16 cellular contexts compared by ENCODE assay signal in genomic region chr1:178279287-178279686, GRCh38.
"Had no signal": no experiment of that assay in that cellular context is flagged by ENCODE, and none has a peak within 500 bp of the region (broad histone marks: within the 10 kb centered on the region; RNA-seq: fewer than 3 reads in every experiment).

No MANE protein-coding gene starts in this region.

- H3K27ac ChIP-seq: dorsolateral prefrontal cortex, prostate gland, right lobe of liver, suprapubic skin had no signal

- H3K4me1 ChIP-seq: prostate gland, right lobe of liver had no signal

- H3K27me3 Mint-ChIP-seq: stimulated activated naive CD8-positive, alpha-beta T cell treated with anti-CD3 and anti-CD28 coated beads, Interleukin-15, Interleukin-2, amounts not matched to agents 100 ng/mL and 50 ng/mL, for 24 hours had no signal

- H3K27me3 ChIP-seq: dorsolateral prefrontal cortex, right lobe of liver, suprapubic skin had no signal

- H3K4me3 Mint-ChIP-seq: activated naive CD8-positive, alpha-beta T cell treated with anti-CD3 and anti-CD28 coated beads, Interleukin-2, amount 50 U/mL, for 24 hours; endodermal cell; nephron progenitor cell; stimulated activated naive CD8-positive, alpha-beta T cell treated with anti-CD3 and anti-CD28 coated beads, Interleukin-15, Interleukin-2, amounts not matched to agents 100 ng/mL and 50 ng/mL, for 24 hours; T-helper 2 cell treated with Interferon-gamma antibody and Interleukin-4, amounts not matched to agents 5 μg/mL and 100 μg/mL, for 36 hours had no signal

- H3K36me3 ChIP-seq: prostate gland, right lobe of liver, suprapubic skin had no signal

- H3K9me3 Mint-ChIP-seq: activated naive CD8-positive, alpha-beta T cell treated with anti-CD3 and anti-CD28 coated beads, Interleukin-2, amount 50 U/mL, for 24 hours; nephron progenitor cell; stimulated activated naive CD8-positive, alpha-beta T cell treated with anti-CD3 and anti-CD28 coated beads, Interleukin-15, Interleukin-2, amounts not matched to agents 100 ng/mL and 50 ng/mL, for 24 hours; T-helper 2 cell treated with Interferon-gamma antibody and Interleukin-4, amounts not matched to agents 5 μg/mL and 100 μg/mL, for 36 hours had no signal

- H3K4me1 Mint-ChIP-seq: activated naive CD8-positive, alpha-beta T cell treated with anti-CD3 and anti-CD28 coated beads, Interleukin-2, amount 50 U/mL, for 24 hours had no signal

- ATAC-seq: activated CD4-positive, CD25-positive, alpha-beta regulatory T cell treated with anti-CD3 and anti-CD28 coated beads, Interleukin-2, amount 50 U/mL, for 24 hours; activated naive CD8-positive, alpha-beta T cell treated with anti-CD3 and anti-CD28 coated beads, Interleukin-2, amount 50 U/mL, for 24 hours; esophagus mucosa; right lobe of liver had no signal

- H3K4me3 ChIP-seq: dorsolateral prefrontal cortex, prostate gland, right lobe of liver, suprapubic skin had no signal

- H3K27ac Mint-ChIP-seq: activated naive CD8-positive, alpha-beta T cell treated with anti-CD3 and anti-CD28 coated beads, Interleukin-2, amount 50 U/mL, for 24 hours; endodermal cell; nephron progenitor cell; stimulated activated naive CD8-positive, alpha-beta T cell treated with anti-CD3 and anti-CD28 coated beads, Interleukin-15, Interleukin-2, amounts not matched to agents 100 ng/mL and 50 ng/mL, for 24 hours; T-helper 2 cell treated with Interferon-gamma antibody and Interleukin-4, amounts not matched to agents 5 μg/mL and 100 μg/mL, for 36 hours had no signal

- DNase-seq: activated CD4-positive, alpha-beta T cell treated with anti-CD3 and anti-CD28 coated beads, Interleukin-2, amount 50 U/mL, for 1 hour; activated naive CD4-positive, alpha-beta T cell; activated naive CD8-positive, alpha-beta T cell treated with anti-CD3 and anti-CD28 coated beads, Interleukin-2, amount 50 U/mL, for 24 hours; aorta; dorsolateral prefrontal cortex; endodermal cell; hypothalamus; nephron progenitor cell; right lobe of liver; SW 1271 had no signal

- H3K9me3 ChIP-seq: prostate gland, right lobe of liver, suprapubic skin had no signal
